18 cellular contexts compared by ENCODE assay signal in the genomic region with DNA sequence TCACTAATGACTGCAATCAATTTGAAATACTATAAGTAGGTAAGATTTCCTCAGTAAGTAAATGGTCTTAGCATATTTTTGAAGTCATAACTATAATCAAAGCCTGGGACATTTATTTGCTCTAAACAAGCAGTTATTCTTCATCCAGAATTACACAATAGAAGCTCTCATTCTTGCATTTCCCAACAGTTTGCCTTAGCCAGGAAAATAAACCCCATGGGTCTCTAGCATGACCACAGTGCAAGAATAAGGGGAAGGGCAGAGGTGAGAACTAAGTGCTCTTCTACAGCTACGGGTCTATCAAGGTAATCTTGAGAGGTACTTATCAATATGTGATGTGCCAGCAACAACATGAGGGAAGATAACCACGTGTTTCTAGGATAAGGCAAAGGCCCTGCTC. TPM values are rescaled to one million over a fixed set of nuclear protein-coding genes. Genes with fewer than 3 reads are reported as not detected.
DNase-seq lines count a peak whose midpoint lies in the region; ATAC-seq, FAIRE-seq and TF ChIP-seq lines count a peak whose summit lies in the region.
"Had no signal": no experiment of that assay in that cellular context is flagged by ENCODE, and none has a peak within 500 bp of the region (broad histone marks: within the 10 kb centered on the region; RNA-seq: fewer than 3 reads in every experiment).

No MANE protein-coding gene starts in this region.

- H2AFZ ChIP-seq in IMR-90 (replicated peaks; ENCODE audit: low read length, poor library complexity) (no peak overlapping the region), K562 (ENCODE audit: low read depth, low read length) (no peak overlapping the region)
- H2AFZ ChIP-seq: GM23248 had no signal

- H2BK5ac ChIP-seq in IMR-90 (ENCODE audit: low read depth, low read length, poor library complexity, severe bottlenecking) = no peak overlapping the region

- no peak overlapping the region for H2BK120ac ChIP-seq in IMR-90 (ENCODE audit: low read depth, low read length)

- BruUV-seq in IMR-90 (replicated peaks; lab: Mats Ljungman, UMichigan) (no TSS peak), K562 (replicated peaks; lab: Mats Ljungman, UMichigan) (no TSS peak)

- TF ChIP-seq EP300 in K562 (IDR thresholded peaks at IDR 0.05; ENCODE audit: low read length) = no peak

- H2AK5ac ChIP-seq in IMR-90 (ENCODE audit: low read depth, low read length) = no peak overlapping the region

- no peak overlapping the region for H4K5ac ChIP-seq in IMR-90 (ENCODE audit: low read depth, low read length)

- no peaks in the 10 kb centered on the region for H3K79me1 ChIP-seq in IMR-90 (ENCODE audit: low read depth in 1 of 2, low read length in 2 of 2)

- H3K4me3 ChIP-seq in right atrium auricular region (no peak overlapping the region), IMR-90 (ENCODE audit: insufficient read depth, low read depth, low read length) (no peak overlapping the region), K562 (no peak overlapping the region)
- H3K4me3 ChIP-seq: BLaER1, GM23248 had no signal

- H4K20me1 ChIP-seq in IMR-90 (ENCODE audit: insufficient read depth, low read length) (no peaks in the 10 kb centered on the region), K562 (replicated peaks; ENCODE audit: control insufficient read depth, insufficient read depth, low read length) (no peaks in the 10 kb centered on the region)
- H4K20me1 ChIP-seq: BLaER1 had no signal

- H3K18ac ChIP-seq in IMR-90 (ENCODE audit: low read depth, low read length) = no peak overlapping the region

- FAIRE-seq in K562 (lab: Jason Lieb, UNC) = no peak
- FAIRE-seq: D721Med, GM12892, GM19239, H1 had no signal

- WGBS in IMR-90 (ENCODE audit: extremely low coverage in 2 of 2, insufficient read length in 1 of 2), 2 experiments = 20% methylated on average over 2 of the region's 2 CpGs; no CpG with 5 or more reads in 1 of the 2 experiments
- 0% methylated on average over 2 of the region's 2 CpGs for WGBS in K562 (ENCODE audit: insufficient coverage, low coverage, missing lambda C conversion rate)

- in situ Hi-C loops in IMR-90 (cut with MboI; ENCODE audit: low sequenced_read_pairs) (no loop called here), K562 (cut with MboI) (no loop called here)

- H3K4me2 ChIP-seq in IMR-90 (ENCODE audit: low read depth, low read length) (no peak overlapping the region), K562 (ENCODE audit: insufficient read depth, low read length) (no peak overlapping the region)
- H3K4me2 ChIP-seq: BLaER1 had no signal

- CTCF ChIA-PET in IMR-90 (lab: Yijun Ruan, JAX) (interaction anchor here (1.3 kb wide), 1 partner anchor 12 kb away, joined by 4 read pairs; no protein-coding TSS in a partner anchor), K562 (lab: Yijun Ruan, JAX; ENCODE audit: low intra/inter-chr PET ratio) (no interaction called here)

- TF ChIP-seq CTCF in right atrium auricular region (IDR thresholded peaks at IDR 0.05) (no peak), IMR-90 (conservative IDR thresholded peaks at IDR 0.05; ENCODE audit: low read depth, low read length) (no peak), K562 (IDR thresholded peaks at IDR 0.05 in 2 of 3, conservative IDR thresholded peaks at IDR 0.05 in 1 of 3; ENCODE audit: insufficient read depth in 2 of 3, low read depth in 1 of 3, low read length in 3 of 3) (no peak)

- POLR2A ChIA-PET in IMR-90 (lab: Charles Lee; ENCODE audit: unreplicated experiment) = no interaction called here
- POLR2A ChIA-PET in K562 (lab: Yijun Ruan, JAX) = interaction anchor here (0.6 to 2.1 kb wide), 5 partner anchors 9 to 670 kb away, joined by 3 to 7 read pairs (median 3); no protein-coding TSS in a partner anchor

- H2BK20ac ChIP-seq in IMR-90 (ENCODE audit: low read depth, low read length) = no peak overlapping the region

- dilution Hi-C loops in IMR-90 (cut with HindIII; ENCODE audit: low sequenced_read_pairs, unreplicated experiment) = no loop called here

- no peak overlapping the region for H3K4ac ChIP-seq in IMR-90 (ENCODE audit: low read depth, low read length)

- H4K91ac ChIP-seq in IMR-90 (ENCODE audit: insufficient read depth, low read depth, low read length) = no peak overlapping the region

- ATAC-seq in left ventricle myocardium superior (peak; percentile 24), IMR-90 (ENCODE audit: low read depth) (no peak), K562 (no peak), GM18519 (IDR thresholded peaks at IDR 0.05; ENCODE audit: low FRiP score, unreplicated experiment) (no peak)
- ATAC-seq: CD8-positive, alpha-beta T cell had no signal

- DNase-seq in left ventricle myocardium superior (no peak), right atrium auricular region (ENCODE audit: low spot score) (no peak), IMR-90 (no peak), K562 (ENCODE audit: extremely low read depth in 1 of 4, low spot score in 3 of 4) (no peak), EL (no peak)
- DNase-seq: CD4-positive, CD25-positive, alpha-beta regulatory T cell; CD8-positive, alpha-beta T cell; DMS79; GM23248; H7; HCEC 1CT had no signal

- H2AK9ac ChIP-seq in IMR-90 (replicated peaks; ENCODE audit: low read depth, low read length, poor library complexity) = no peak overlapping the region

- H3K36me3 ChIP-seq in right atrium auricular region = no peaks in the 10 kb centered on the region
- H3K36me3 ChIP-seq in IMR-90 (ENCODE audit: control insufficient read depth, insufficient read depth, low read length) = no peaks in the 10 kb centered on the region
- no peaks in the 10 kb centered on the region for H3K36me3 ChIP-seq in K562 (ENCODE audit: control insufficient read depth, insufficient read depth, low read length)
- H3K36me3 ChIP-seq: BLaER1 had no signal

- H3K9ac ChIP-seq in IMR-90 (ENCODE audit: low read depth, low read length) (no peak overlapping the region), K562 (ENCODE audit: insufficient read depth in 1 of 2, low read depth in 2 of 2, low read length in 2 of 2) (no peak overlapping the region)
- H3K9ac ChIP-seq: BLaER1, GM23248 had no signal

- TF ChIP-seq POLR2A in IMR-90 (IDR thresholded peaks at IDR 0.05; ENCODE audit: low read depth, low read length) = no peak
- TF ChIP-seq POLR2A in K562 (conservative IDR thresholded peaks at IDR 0.05) = no peak

- no peak for TF ChIP-seq RAD21 in IMR-90 (IDR thresholded peaks at IDR 0.05; ENCODE audit: low read length)
- TF ChIP-seq RAD21 in K562 (CRISPR knock-in tag; conservative IDR thresholded peaks at IDR 0.05 in 1 of 2, IDR thresholded peaks at IDR 0.05 in 1 of 2) = no peak

- intact Hi-C loops in left ventricle myocardium superior (cut with micrococcal nuclease) (no loop called here), IMR-90 (cut with micrococcal nuclease) (no loop called here), K562 (cut with micrococcal nuclease) (no loop called here)

- H3K9me3 ChIP-seq in right atrium auricular region = no peaks in the 10 kb centered on the region
- H3K9me3 ChIP-seq in IMR-90 (ENCODE audit: control insufficient read depth, insufficient read depth, low read length) = no peaks in the 10 kb centered on the region
- H3K9me3 ChIP-seq in K562 (replicated peaks; ENCODE audit: control insufficient read depth, insufficient read depth, low read depth, low read length) = no peaks in the 10 kb centered on the region
- H3K9me3 ChIP-seq: BLaER1 had no signal

- no peaks in the 10 kb centered on the region for H3K79me2 ChIP-seq in K562 (ENCODE audit: control insufficient read depth, insufficient read depth, low read length)

- H3K56ac ChIP-seq in IMR-90 (ENCODE audit: extremely low read depth, insufficient read depth, low read length) = no peak overlapping the region

- H3K4me1 ChIP-seq in right atrium auricular region (no peaks in the 10 kb centered on the region), IMR-90 (ENCODE audit: control insufficient read depth, insufficient read depth, low read length) (no peaks in the 10 kb centered on the region), K562 (replicated peaks in 1 of 2; ENCODE audit: control insufficient read depth in 2 of 2, insufficient read depth in 2 of 2, low read length in 2 of 2) (no peaks in the 10 kb centered on the region)
- H3K4me1 ChIP-seq: BLaER1 had no signal

- H3K9me1 ChIP-seq in IMR-90 (ENCODE audit: insufficient read depth, low read length) (no peaks in the 10 kb centered on the region), K562 (ENCODE audit: control insufficient read depth, insufficient read depth, low read length) (no peaks in the 10 kb centered on the region)

- H4K8ac ChIP-seq in IMR-90 (ENCODE audit: low read depth in 2 of 2, low read length in 2 of 2) = no peak overlapping the region

- H3K27me3 ChIP-seq in right atrium auricular region = no peaks in the 10 kb centered on the region
- H3K27me3 ChIP-seq in IMR-90 (ENCODE audit: control insufficient read depth, insufficient read depth, low read length) = peaks cover 17% of the 10 kb centered on the region
- H3K27me3 ChIP-seq in K562 (ENCODE audit: control insufficient read depth in 2 of 2, insufficient read depth in 2 of 2, low read length in 2 of 2) = peaks cover 2 to 23% of the 10 kb centered on the region in 2 experiments
- H3K27me3 ChIP-seq: BLaER1 had no signal

- no peak overlapping the region for H3K14ac ChIP-seq in IMR-90 (replicated peaks; ENCODE audit: low read depth, low read length)

- H3K23ac ChIP-seq in IMR-90 (ENCODE audit: low read depth, low read length) = no peak overlapping the region

- H3K27ac ChIP-seq in right atrium auricular region (no peak overlapping the region), IMR-90 (ENCODE audit: insufficient read depth, low read length) (no peak overlapping the region), K562 (ENCODE audit: extremely low read depth, low read depth, low read length) (no peak overlapping the region)
- H3K27ac ChIP-seq: BLaER1, C4-2B, GM23248 had no signal

- H2BK15ac ChIP-seq in IMR-90 (ENCODE audit: low read depth, low read length) = no peak overlapping the region

RNA-seq across cellular contexts. Expression of gene HLA-C, which starts 14.1 kb away (rescaled TPM):
- total RNA-seq in left ventricle myocardium superior (167 TPM), right atrium auricular region (100 to 1,000 TPM; 122 to 503 TPM), IMR-90 (2012; rRNA removed) (8.8 and 10.6 TPM in 2 replicates), K562 (2014; rRNA removed) (1.7 and 2.4 TPM in 2 replicates), K562 (2014; rRNA removed; fragmentation: Illumina TruSeq; extraction: Trizol) (0.36 and 0.51 TPM in 2 replicates), K562 (2015; rRNA removed; fragmentation: Illumina TruSeq; extraction: Trizol) (0.57 and 1.0 TPM in 2 replicates), K562 (2021) (4.9 and 5.3 TPM in 2 replicates)
- polyA plus RNA-seq in IMR-90 (2012; rRNA removed) (87.3 and 104 TPM in 2 replicates), K562 (2011; rRNA removed) (0.83 and 1.7 TPM in 2 replicates), K562 (2014; fragmentation: Illumina TruSeq; extraction: Trizol) (1.1 and 1.2 TPM in 2 replicates), K562 (2014; fragmentation: Nextera tagmentation; extraction: Ambion mirVana) (under 1 TPM; 0.23 to 0.25 TPM), K562 (2014; rRNA removed) (1.4 and 2.4 TPM in 2 replicates)
- 134 and 162 TPM in 2 replicates for polyA plus RNA-seq in IMR-90 (2012; cell fraction: cytosol; rRNA removed)
- 81.8 and 115 TPM in 2 replicates for polyA plus RNA-seq in IMR-90 (2012; cell fraction: nucleus; rRNA removed; ENCODE audit: low replicate concordance)
- total RNA-seq in K562 (2011; cell fraction: chromatin; rRNA removed; ENCODE audit: low replicate concordance) = 1.8 and 3.2 TPM in 2 replicates
- total RNA-seq in K562 (2011; cell fraction: nucleolus; rRNA removed) = 2.8 and 4.5 TPM in 2 replicates
- total RNA-seq in K562 (2011; cell fraction: nucleoplasm; rRNA removed) = 2.6 and 5.0 TPM in 2 replicates
- polyA plus RNA-seq in K562 (2011; cell fraction: cytosol; rRNA removed) = 0.47 and 1.8 TPM in 2 replicates
- 1.7 and 6.2 TPM in 2 replicates for polyA plus RNA-seq in K562 (2011; cell fraction: nucleus; rRNA removed)
- polyA plus RNA-seq in K562 (2012) = 2.6 and 4.8 TPM in 2 replicates
- 0.42 and 0.51 TPM in 2 replicates for polyA minus RNA-seq in K562 (2011; rRNA and poly(A)+ RNA removed)
- 2.6 and 6.4 TPM in 2 replicates for polyA minus RNA-seq in K562 (2011; cell fraction: cytosol; rRNA and poly(A)+ RNA removed)
- 0.40 and 0.56 TPM in 2 replicates for polyA minus RNA-seq in K562 (2011; cell fraction: nucleus; rRNA and poly(A)+ RNA removed)

Comparison
In these comparisons a context has a peak if more than half of its experiments do, and no peak if none do; other contexts are left out.
1. RNA of gene HLA-C, which starts 14.1 kb away (total RNA-seq): 122 to 503 TPM in right atrium auricular region and 167 TPM in left ventricle myocardium superior (single experiment); 8.8 to 10.6 TPM in IMR-90 and 0.36 to 5.3 TPM in K562; every median in the first group is over 10 times any median in the second.